10 cellular contexts compared by ENCODE assay signal in the genomic region with DNA sequence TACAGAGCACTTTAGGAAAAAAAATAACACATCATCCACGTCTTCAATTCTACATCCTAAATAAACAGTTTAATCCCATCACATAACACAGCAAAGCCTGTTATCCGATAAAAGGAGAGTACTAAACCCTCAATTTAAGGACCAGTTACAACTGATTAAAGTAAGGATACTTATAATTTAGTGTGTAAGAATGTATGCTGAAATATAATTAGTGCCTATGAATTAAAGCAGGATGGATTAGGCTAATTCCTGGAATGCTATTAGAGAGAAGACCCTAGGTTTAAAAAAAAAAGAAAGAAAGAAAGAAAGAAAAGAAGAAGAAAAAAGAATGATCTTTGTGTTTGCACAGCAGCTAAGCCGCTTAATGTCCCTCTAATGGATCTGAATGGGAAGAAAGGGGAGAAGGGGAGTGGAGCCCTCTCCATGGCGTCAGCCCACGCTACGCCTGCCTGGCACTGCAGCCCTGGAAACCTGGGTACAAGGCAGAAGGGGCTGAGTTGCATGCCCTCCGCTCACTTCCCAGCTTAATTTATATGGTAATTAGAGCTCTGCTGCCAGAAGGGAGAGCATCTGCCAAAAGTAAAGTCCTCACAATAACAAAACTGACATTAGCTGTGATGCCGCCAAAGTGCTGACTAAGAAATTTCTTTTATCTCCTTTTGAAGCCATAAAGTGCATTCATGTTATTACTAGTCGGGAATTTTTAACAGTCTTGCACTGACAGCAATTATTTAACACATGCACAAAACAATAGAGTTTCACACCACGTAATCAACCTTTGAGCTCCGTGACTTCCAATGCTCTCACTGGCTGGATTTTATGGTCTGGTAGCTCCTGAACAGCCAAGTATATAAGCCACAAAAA.
A peak's percentile ranks its signal among the peaks of the same experiment; 100 is the strongest.
DNase-seq lines count a peak whose midpoint lies in the region; ATAC-seq and TF ChIP-seq lines count a peak whose summit lies in the region.
"Had no signal": no experiment of that assay in that cellular context is flagged by ENCODE, and none has a peak within 500 bp of the region (broad histone marks: within the 10 kb centered on the region; RNA-seq: fewer than 3 reads in every experiment).

No MANE protein-coding gene starts in this region.

- H3K4me1 ChIP-seq in HUES48 (ENCODE audit: control insufficient read depth, insufficient read depth, low read length) (peaks cover 19% of the 10 kb centered on the region), esophagus squamous epithelium (peaks cover 3 to 22% (median 9%) of the 10 kb centered on the region in 3 donors)

- H3K9me3 ChIP-seq in HUES48 (ENCODE audit: control insufficient read depth, insufficient read depth, low read length): no peaks in the 10 kb centered on the region
- no peaks in the 10 kb centered on the region for H3K9me3 ChIP-seq in esophagus squamous epithelium
- H3K9me3 ChIP-seq: neutrophil had no signal

- WGBS in esophagus squamous epithelium, 2 donors: 30 to 33% methylated on average over 10 to 11 of the region's 11 CpGs

- no peak for TF ChIP-seq POLR2A in esophagus squamous epithelium (IDR thresholded peaks at IDR 0.05)

- peak overlapping the region; percentile 23; the same call in 1 of the 2 replicates for H3K4me3 ChIP-seq in HUES48 (ENCODE audit: low read depth, low read length)
- H3K4me3 ChIP-seq in esophagus squamous epithelium: peak overlapping the region in 1 of 4 donors; percentile 1

- no peak for TF ChIP-seq CTCF in esophagus squamous epithelium (IDR thresholded peaks at IDR 0.05)

- peak; percentile 30 for DNase-seq in NCI-H748 treated with DMSO at 0.1 percent for 48 hours (lab: John Stamatoyannopoulos, UW)
- DNase-seq in esophagus squamous epithelium (lab: John Stamatoyannopoulos, UW): no peak
- peak; percentile 21 for DNase-seq in occipital lobe (lab: John Stamatoyannopoulos, UW)
- DNase-seq in stimulated activated CD4-positive, alpha-beta T cell treated with anti-CD3 and anti-CD28 coated beads, Interleukin-4, amount 100 ng/mL, for 1 hour: no peak
- no peak for DNase-seq in stimulated activated CD4-positive, alpha-beta T cell treated with anti-CD3 and anti-CD28 coated beads, Interleukin-2, amount 100 ng/mL, for 24 hours
- DNase-seq: activated CD4-positive, alpha-beta T cell treated with anti-CD3 and anti-CD28 coated beads for 1 hour had no signal

- no peaks in the 10 kb centered on the region for H3K36me3 ChIP-seq in HUES48 (ENCODE audit: control insufficient read depth, insufficient read depth, low read length)
- no peaks in the 10 kb centered on the region for H3K36me3 ChIP-seq in esophagus squamous epithelium
- H3K36me3 ChIP-seq: neutrophil had no signal

- intact Hi-C loops in esophagus squamous epithelium (cut with DNase I): loop anchor here (5.0 kb wide), 1 partner anchor 60 kb away; no protein-coding TSS in a partner anchor

- H3K27ac ChIP-seq in HUES48 (ENCODE audit: low read depth, low read length) (peak overlapping the region; percentile 69), esophagus squamous epithelium (peak overlapping the region in 3 of 4 donors; percentile 45 to 59 (median 57))
- H3K27ac ChIP-seq: neutrophil had no signal

- H3K27me3 ChIP-seq in HUES48 (ENCODE audit: control insufficient read depth, insufficient read depth, low read length) (no peaks in the 10 kb centered on the region), esophagus squamous epithelium (no peaks in the 10 kb centered on the region)
- H3K27me3 ChIP-seq: neutrophil had no signal

- ATAC-seq in HG02884 (IDR thresholded peaks at IDR 0.05; ENCODE audit: unreplicated experiment): no peak
- ATAC-seq in HG03039 (IDR thresholded peaks at IDR 0.05; ENCODE audit: unreplicated experiment): no peak

- H3K9ac ChIP-seq in HUES48 (ENCODE audit: low read depth, low read length): no peak overlapping the region

Comparison
In these comparisons a context has a peak if more than half of its experiments do, and no peak if none do; other contexts are left out.
1. DNase-seq: peak in NCI-H748 treated with DMSO at 0.1 percent for 48 hours (single experiment) and occipital lobe (single experiment); none in esophagus squamous epithelium (single experiment), stimulated activated CD4-positive, alpha-beta T cell treated with anti-CD3 and anti-CD28 coated beads, Interleukin-4, amount 100 ng/mL, for 1 hour (single experiment) and stimulated activated CD4-positive, alpha-beta T cell treated with anti-CD3 and anti-CD28 coated beads, Interleukin-2, amount 100 ng/mL, for 24 hours (0 of 2).